In the genomic region with DNA sequence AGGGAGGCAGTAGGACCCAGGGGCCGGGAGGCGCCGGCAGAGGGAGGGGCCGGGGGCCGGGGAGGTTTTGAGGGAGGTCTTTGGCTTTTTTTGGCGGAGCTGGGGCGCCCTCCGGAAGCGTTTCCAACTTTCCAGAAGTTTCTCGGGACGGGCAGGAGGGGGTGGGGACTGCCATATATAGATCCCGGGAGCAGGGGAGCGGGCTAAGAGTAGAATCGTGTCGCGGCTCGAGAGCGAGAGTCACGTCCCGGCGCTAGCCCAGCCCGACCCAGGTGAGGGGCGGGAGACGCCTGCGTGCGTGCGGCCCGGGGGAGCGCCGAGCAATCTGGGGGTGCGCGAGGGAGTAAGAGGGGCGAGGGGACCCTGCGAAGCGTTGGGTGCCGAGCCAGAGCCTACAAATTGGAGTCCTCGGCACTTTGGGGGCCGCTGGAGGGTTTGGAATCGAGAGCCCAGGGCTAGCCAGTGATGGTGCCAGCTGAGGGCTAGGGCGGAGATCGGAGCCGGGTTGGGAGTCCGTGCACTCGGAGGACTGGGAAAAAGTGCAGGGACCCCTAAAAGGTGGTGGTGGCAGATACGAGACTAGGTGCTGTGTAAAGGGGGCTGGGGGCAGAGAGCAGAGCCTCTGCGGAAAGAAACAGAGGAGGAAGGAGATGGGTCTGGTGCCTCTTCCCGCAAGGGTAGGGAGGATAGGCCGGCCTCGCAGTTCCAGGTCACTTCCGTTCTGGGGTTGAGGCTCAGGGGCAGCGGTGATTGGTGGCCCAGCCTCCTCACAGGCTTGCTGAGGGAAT, we compare ENCODE assay signal across 8 cellular contexts. TPM values are rescaled to one million over a fixed set of nuclear protein-coding genes. Genes with fewer than 3 reads are reported as not detected.
DNase-seq lines count a peak whose midpoint lies in the region; ATAC-seq and TF ChIP-seq lines count a peak whose summit lies in the region.

A gene (plus strand): TSS at position 206 of the 788 bp plus-strand sequence. CDS start 4,097 bp downstream, outside the sequence.

- H3K36me3 ChIP-seq in kidney epithelial cell (ENCODE audit: control insufficient read depth, insufficient read depth, low read length): peaks cover 2% of the 10 kb centered on the region

- H3K4me3 ChIP-seq in choroid plexus epithelial cell (ENCODE audit: low read depth, low read length) (peak within 1 kb of the TSS; percentile 91), kidney epithelial cell (ENCODE audit: low read depth, low read length) (peak within 1 kb of the TSS; percentile 82)

- no peaks in the 10 kb centered on the region for H3K27me3 ChIP-seq in kidney epithelial cell (ENCODE audit: control insufficient read depth, insufficient read depth, low read length)

- ATAC-seq in HG03045 (IDR thresholded peaks at IDR 0.05; ENCODE audit: unreplicated experiment): peak; percentile 85

- TF ChIP-seq CTCF in choroid plexus epithelial cell (conservative IDR thresholded peaks at IDR 0.05; ENCODE audit: low read depth, low read length) (no peak), kidney epithelial cell (IDR thresholded peaks at IDR 0.05; ENCODE audit: insufficient read depth, low read length, poor library complexity, severe bottlenecking) (no peak)

- peak; percentile 43 for DNase-seq in NCI-H1694 (lab: John Stamatoyannopoulos, UW)
- DNase-seq in NCI-H1694 treated with DMSO at 0.1 percent for 48 hours (lab: John Stamatoyannopoulos, UW): no peak
- DNase-seq in NCI-H226: peak; percentile 84
- DNase-seq in activated CD4-positive, alpha-beta T cell treated with anti-CD3 and anti-CD28 coated beads for 1 hour: peak; percentile 30
- DNase-seq in choroid plexus epithelial cell (ENCODE audit: low read depth): peak; percentile 92
- no peak for DNase-seq in kidney epithelial cell (ENCODE audit: low read depth)
- peak; percentile 26 to 47 for DNase-seq in stimulated activated CD4-positive, alpha-beta T cell treated with anti-CD3 and anti-CD28 coated beads, Interleukin-15, amount 100 ng/mL, for 1 hour (ENCODE audit: low read depth in 1 of 2, low spot score in 1 of 2)

RNA-seq across cellular contexts. Expression of the gene that starts here (rescaled TPM):
- total RNA-seq in kidney epithelial cell: 466 and 467 TPM in 2 replicates

Comparison
In these comparisons a context has a peak if more than half of its experiments do, and no peak if none do; other contexts are left out.
1. DNase-seq: peak in NCI-H1694 (single experiment), NCI-H226 (single experiment), activated CD4-positive, alpha-beta T cell treated with anti-CD3 and anti-CD28 coated beads for 1 hour (single experiment), choroid plexus epithelial cell (single experiment) and stimulated activated CD4-positive, alpha-beta T cell treated with anti-CD3 and anti-CD28 coated beads, Interleukin-15, amount 100 ng/mL, for 1 hour (2 of 2); none in NCI-H1694 treated with DMSO at 0.1 percent for 48 hours (single experiment) and kidney epithelial cell (single experiment).